8 cellular contexts compared by ENCODE assay signal in genomic region chr10:35300063-35300699, GRCh38. TPM values are rescaled to one million over a fixed set of nuclear protein-coding genes. Genes with fewer than 3 reads are reported as not detected.
DNase-seq lines count a peak whose midpoint lies in the region; ATAC-seq and TF ChIP-seq lines count a peak whose summit lies in the region.

No MANE protein-coding gene starts in this region.

- H3K27ac ChIP-seq in brain microvascular endothelial cell = no peak overlapping the region

- H3K27me3 ChIP-seq in brain microvascular endothelial cell (replicated peaks) = no peaks in the 10 kb centered on the region

- intact Hi-C loops in posterior vena cava (cut with DNase I) = no loop called here

- no peak overlapping the region for H3K4me3 ChIP-seq in brain microvascular endothelial cell (ENCODE audit: low read depth, low read length)

- peak; percentile 88 for DNase-seq in GM03348 (ENCODE audit: low spot score)
- DNase-seq in brain microvascular endothelial cell = peak; percentile 52
- peak; percentile 92 for DNase-seq in posterior vena cava (ENCODE audit: low spot score)
- no peak for DNase-seq in DMS53 treated with DMSO at 0.1 percent for 48 hours (lab: John Stamatoyannopoulos, UW; ENCODE audit: unreplicated experiment)
- no peak for DNase-seq in iPS-NIHi11 (ENCODE audit: low spot score)
- no peak for DNase-seq in HuH-7.5 (ENCODE audit: low spot score)

- H3K36me3 ChIP-seq in brain microvascular endothelial cell (replicated peaks) = no peaks in the 10 kb centered on the region

- TF ChIP-seq CTCF in brain microvascular endothelial cell (IDR thresholded peaks at IDR 0.05; ENCODE audit: low read depth, low read length, missing control alignments) = no peak

- in situ Hi-C loops in brain microvascular endothelial cell (cut with HindIII; ENCODE audit: low pct_ligation_motif_present, low sequenced_read_pairs) = no loop called here

- peak; percentile 98 for ATAC-seq in GM21447 (IDR thresholded peaks at IDR 0.05; ENCODE audit: unreplicated experiment)
- peak; percentile 97 for ATAC-seq in HG03565 (IDR thresholded peaks at IDR 0.05; ENCODE audit: unreplicated experiment)

RNA-seq across cellular contexts. Expression of gene CCNY, which starts 36.1 kb away (rescaled TPM):
- 10 to 100 TPM; 65.8 to 66.4 TPM for total RNA-seq in posterior vena cava

Comparison
In these comparisons a context has a peak if more than half of its experiments do, and no peak if none do; other contexts are left out.
1. DNase-seq: peak in GM03348 (single experiment), brain microvascular endothelial cell (single experiment) and posterior vena cava (single experiment); none in DMS53 treated with DMSO at 0.1 percent for 48 hours (single experiment), iPS-NIHi11 (single experiment) and HuH-7.5 (single experiment).